Comparison of ENCODE assay signal across 1 cellular context in genomic region chr2:73249636-73250035, GRCh38.
TF ChIP-seq lines count a peak whose summit lies in the region.

No MANE protein-coding gene starts in this region.

TF ChIP-seq in HepG2, 621 proteins besides CTCF, POLR2A, EP300 and RAD21:
- TF ChIP-seq, protein P1, sequence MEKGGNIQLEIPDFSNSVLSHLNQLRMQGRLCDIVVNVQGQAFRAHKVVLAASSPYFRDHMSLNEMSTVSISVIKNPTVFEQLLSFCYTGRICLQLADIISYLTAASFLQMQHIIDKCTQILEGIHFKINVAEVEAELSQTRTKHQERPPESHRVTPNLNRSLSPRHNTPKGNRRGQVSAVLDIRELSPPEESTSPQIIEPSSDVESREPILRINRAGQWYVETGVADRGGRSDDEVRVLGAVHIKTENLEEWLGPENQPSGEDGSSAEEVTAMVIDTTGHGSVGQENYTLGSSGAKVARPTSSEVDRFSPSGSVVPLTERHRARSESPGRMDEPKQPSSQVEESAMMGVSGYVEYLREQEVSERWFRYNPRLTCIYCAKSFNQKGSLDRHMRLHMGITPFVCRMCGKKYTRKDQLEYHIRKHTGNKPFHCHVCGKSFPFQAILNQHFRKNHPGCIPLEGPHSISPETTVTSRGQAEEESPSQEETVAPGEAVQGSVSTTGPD (CRISPR knock-in tag; IDR thresholded peaks at IDR 0.05): no peak
- TF ChIP-seq HOXA3 (CRISPR knock-in tag; IDR thresholded peaks at IDR 0.05): no peak
- no peak for TF ChIP-seq GLMP (CRISPR knock-in tag; IDR thresholded peaks at IDR 0.05; ENCODE audit: borderline replicate concordance)
- TF ChIP-seq MXD4 (CRISPR knock-in tag; IDR thresholded peaks at IDR 0.05): no peak
- TF ChIP-seq MAFK (conservative IDR thresholded peaks at IDR 0.05 in 1 of 2, IDR thresholded peaks at IDR 0.05 in 1 of 2; ENCODE audit: low read length in 2 of 2): peak in 1 of 2 experiments; percentile 20; a peak in 1 of 4 replicates
- TF ChIP-seq NONO (IDR thresholded peaks at IDR 0.05): no peak
- no peak for TF ChIP-seq NONO (CRISPR knock-in tag; conservative IDR thresholded peaks at IDR 0.05)
- TF ChIP-seq, protein P2, sequence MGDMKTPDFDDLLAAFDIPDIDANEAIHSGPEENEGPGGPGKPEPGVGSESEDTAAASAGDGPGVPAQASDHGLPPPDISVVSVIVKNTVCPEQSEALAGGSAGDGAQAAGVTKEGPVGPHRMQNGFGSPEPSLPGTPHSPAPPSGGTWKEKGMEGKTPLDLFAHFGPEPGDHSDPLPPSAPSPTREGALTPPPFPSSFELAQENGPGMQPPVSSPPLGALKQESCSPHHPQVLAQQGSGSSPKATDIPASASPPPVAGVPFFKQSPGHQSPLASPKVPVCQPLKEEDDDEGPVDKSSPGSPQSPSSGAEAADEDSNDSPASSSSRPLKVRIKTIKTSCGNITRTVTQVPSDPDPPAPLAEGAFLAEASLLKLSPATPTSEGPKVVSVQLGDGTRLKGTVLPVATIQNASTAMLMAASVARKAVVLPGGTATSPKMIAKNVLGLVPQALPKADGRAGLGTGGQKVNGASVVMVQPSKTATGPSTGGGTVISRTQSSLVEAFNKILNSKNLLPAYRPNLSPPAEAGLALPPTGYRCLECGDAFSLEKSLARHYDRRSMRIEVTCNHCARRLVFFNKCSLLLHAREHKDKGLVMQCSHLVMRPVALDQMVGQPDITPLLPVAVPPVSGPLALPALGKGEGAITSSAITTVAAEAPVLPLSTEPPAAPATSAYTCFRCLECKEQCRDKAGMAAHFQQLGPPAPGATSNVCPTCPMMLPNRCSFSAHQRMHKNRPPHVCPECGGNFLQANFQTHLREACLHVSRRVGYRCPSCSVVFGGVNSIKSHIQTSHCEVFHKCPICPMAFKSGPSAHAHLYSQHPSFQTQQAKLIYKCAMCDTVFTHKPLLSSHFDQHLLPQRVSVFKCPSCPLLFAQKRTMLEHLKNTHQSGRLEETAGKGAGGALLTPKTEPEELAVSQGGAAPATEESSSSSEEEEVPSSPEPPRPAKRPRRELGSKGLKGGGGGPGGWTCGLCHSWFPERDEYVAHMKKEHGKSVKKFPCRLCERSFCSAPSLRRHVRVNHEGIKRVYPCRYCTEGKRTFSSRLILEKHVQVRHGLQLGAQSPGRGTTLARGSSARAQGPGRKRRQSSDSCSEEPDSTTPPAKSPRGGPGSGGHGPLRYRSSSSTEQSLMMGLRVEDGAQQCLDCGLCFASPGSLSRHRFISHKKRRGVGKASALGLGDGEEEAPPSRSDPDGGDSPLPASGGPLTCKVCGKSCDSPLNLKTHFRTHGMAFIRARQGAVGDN (CRISPR knock-in tag; IDR thresholded peaks at IDR 0.05): peak; percentile 30; the same call in 1 of the 2 replicates
- TF ChIP-seq SATB2 (CRISPR knock-in tag; IDR thresholded peaks at IDR 0.05): no peak
- TF ChIP-seq TARDBP (CRISPR knock-in tag; IDR thresholded peaks at IDR 0.05): no peak
- TF ChIP-seq RXRA (CRISPR knock-in tag; IDR thresholded peaks at IDR 0.05): no peak
- TF ChIP-seq HOXA5 (CRISPR knock-in tag; IDR thresholded peaks at IDR 0.05): no peak
- TF ChIP-seq SMARCC2 (IDR thresholded peaks at IDR 0.05): no peak
- no peak for TF ChIP-seq FOXO4 (CRISPR knock-in tag; conservative IDR thresholded peaks at IDR 0.05)
- no peak for TF ChIP-seq ZNF720 (CRISPR knock-in tag; IDR thresholded peaks at IDR 0.05)
- no peak for TF ChIP-seq ZMYM2 (CRISPR knock-in tag; IDR thresholded peaks at IDR 0.05)
- TF ChIP-seq KLF13 (CRISPR knock-in tag; IDR thresholded peaks at IDR 0.05): 0 out of 2 replicates have a peak, but pooled peaks have one; percentile 25
- TF ChIP-seq TSC22D2 (CRISPR knock-in tag; IDR thresholded peaks at IDR 0.05; ENCODE audit: borderline replicate concordance): no peak
- no peak for TF ChIP-seq SYNCRIP (IDR thresholded peaks at IDR 0.05; ENCODE audit: insufficient read depth, low read depth, low read length)
- no peak for TF ChIP-seq ZNF430 (CRISPR knock-in tag; IDR thresholded peaks at IDR 0.05)
